ENCODE assay signal across 17 cellular contexts in genomic region chr20:50325215-50325614, GRCh38.
"Had no signal": no experiment of that assay in that cellular context is flagged by ENCODE, and none has a peak within 500 bp of the region (broad histone marks: within the 10 kb centered on the region; RNA-seq: fewer than 3 reads in every experiment).

No MANE protein-coding gene starts in this region.

- ATAC-seq: natural killer cell; right cardiac atrium; stimulated activated naive CD8-positive, alpha-beta T cell treated with anti-CD3 and anti-CD28 coated beads, Interleukin-15, Interleukin-2, amounts not matched to agents 100 U/mL and 50 U/mL, for 24 hours had no signal

- H3K4me3 ChIP-seq: testis had no signal

- H3K27ac ChIP-seq: testis had no signal

- H3K27me3 ChIP-seq: testis had no signal

- DNase-seq: activated CD4-positive, alpha-beta T cell treated with anti-CD3 and anti-CD28 coated beads for 4 hours; activated CD4-positive, alpha-beta T cell treated with anti-CD3 and anti-CD28 coated beads, Interleukin-2, amount 50 U/mL, for 4 hours; activated effector memory CD4-positive, alpha-beta T cell treated with Interleukin-2 at 50 U/mL for 16 hours; activated naive CD4-positive, alpha-beta T cell treated with anti-CD3 and anti-CD28 coated beads for 36 hours; amniotic stem cell; caudate nucleus; endodermal cell; foreskin fibroblast; hypothalamus; immature natural killer cell; kidney; natural killer cell; right cardiac atrium; stimulated activated CD4-positive, alpha-beta T cell treated with anti-CD3 and anti-CD28 coated beads, Interleukin-12 subunit alpha, Interleukin-12 subunit beta, amount 100 ng/mL, for 4 hours; stimulated activated CD4-positive, alpha-beta T cell treated with anti-CD3 and anti-CD28 coated beads, Interleukin-4, amount 100 ng/mL, for 1 hour; stimulated activated naive CD8-positive, alpha-beta T cell treated with anti-CD3 and anti-CD28 coated beads, Interleukin-15, Interleukin-2, amounts not matched to agents 100 U/mL and 50 U/mL, for 24 hours; testis had no signal

- H3K9me3 ChIP-seq: testis had no signal

- FAIRE-seq: kidney had no signal
